ENCODE assay signal across 1 cellular context in the genomic region with DNA sequence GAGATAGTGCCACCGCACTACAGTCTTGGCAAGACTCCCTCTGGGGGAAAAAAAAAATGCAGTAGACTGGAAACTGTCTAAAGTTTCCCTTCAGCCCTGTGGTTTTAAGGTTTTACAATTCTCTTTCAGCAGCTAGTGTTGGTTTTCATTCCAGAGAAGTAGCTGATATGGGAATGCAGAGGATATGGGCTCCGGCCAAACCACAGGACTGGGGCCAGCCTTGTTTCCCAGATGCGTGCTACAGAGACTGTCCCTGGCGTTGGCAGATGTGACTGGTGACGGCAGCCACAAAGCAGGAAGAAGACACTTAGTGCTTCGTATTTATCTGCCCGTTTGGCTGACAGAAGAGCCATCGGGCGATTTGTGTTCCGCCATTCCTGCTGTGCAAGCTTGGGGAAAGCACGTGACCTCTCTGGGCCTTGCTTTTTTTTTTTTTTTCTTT.
TF ChIP-seq lines count a peak whose summit lies in the region.

No MANE protein-coding gene starts in this region.

TF ChIP-seq in IMR-90, 13 proteins besides CTCF, POLR2A, EP300 and RAD21:
- TF ChIP-seq SMC3 (IDR thresholded peaks at IDR 0.05; ENCODE audit: low read depth, low read length) (no peak), FOS (IDR thresholded peaks at IDR 0.05; ENCODE audit: low read depth, low read length) (no peak), CEBPB (IDR thresholded peaks at IDR 0.05; ENCODE audit: low read depth, low read length) (no peak), MAFK (IDR thresholded peaks at IDR 0.05; ENCODE audit: low read depth, low read length) (no peak), CHD1 (IDR thresholded peaks at IDR 0.05; ENCODE audit: low read depth, low read length) (no peak), MXI1 (IDR thresholded peaks at IDR 0.05; ENCODE audit: borderline replicate concordance, low read depth, low read length) (no peak), BHLHE40 (IDR thresholded peaks at IDR 0.05; ENCODE audit: low read depth, low read length) (no peak), RFX5 (IDR thresholded peaks at IDR 0.05; ENCODE audit: low read depth, low read length) (no peak), MAZ (IDR thresholded peaks at IDR 0.05; ENCODE audit: borderline replicate concordance, low read depth, low read length) (no peak), RCOR1 (IDR thresholded peaks at IDR 0.05; ENCODE audit: insufficient replicate concordance, low read length) (no peak), NFE2L2 (IDR thresholded peaks at IDR 0.05; ENCODE audit: low read depth, low read length) (no peak)
- TF ChIP-seq, protein P1, sequence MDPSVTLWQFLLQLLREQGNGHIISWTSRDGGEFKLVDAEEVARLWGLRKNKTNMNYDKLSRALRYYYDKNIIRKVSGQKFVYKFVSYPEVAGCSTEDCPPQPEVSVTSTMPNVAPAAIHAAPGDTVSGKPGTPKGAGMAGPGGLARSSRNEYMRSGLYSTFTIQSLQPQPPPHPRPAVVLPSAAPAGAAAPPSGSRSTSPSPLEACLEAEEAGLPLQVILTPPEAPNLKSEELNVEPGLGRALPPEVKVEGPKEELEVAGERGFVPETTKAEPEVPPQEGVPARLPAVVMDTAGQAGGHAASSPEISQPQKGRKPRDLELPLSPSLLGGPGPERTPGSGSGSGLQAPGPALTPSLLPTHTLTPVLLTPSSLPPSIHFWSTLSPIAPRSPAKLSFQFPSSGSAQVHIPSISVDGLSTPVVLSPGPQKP (IDR thresholded peaks at IDR 0.05; ENCODE audit: borderline replicate concordance, low read depth, low read length): no peak
